17 cellular contexts compared by ENCODE assay signal in the genomic region with DNA sequence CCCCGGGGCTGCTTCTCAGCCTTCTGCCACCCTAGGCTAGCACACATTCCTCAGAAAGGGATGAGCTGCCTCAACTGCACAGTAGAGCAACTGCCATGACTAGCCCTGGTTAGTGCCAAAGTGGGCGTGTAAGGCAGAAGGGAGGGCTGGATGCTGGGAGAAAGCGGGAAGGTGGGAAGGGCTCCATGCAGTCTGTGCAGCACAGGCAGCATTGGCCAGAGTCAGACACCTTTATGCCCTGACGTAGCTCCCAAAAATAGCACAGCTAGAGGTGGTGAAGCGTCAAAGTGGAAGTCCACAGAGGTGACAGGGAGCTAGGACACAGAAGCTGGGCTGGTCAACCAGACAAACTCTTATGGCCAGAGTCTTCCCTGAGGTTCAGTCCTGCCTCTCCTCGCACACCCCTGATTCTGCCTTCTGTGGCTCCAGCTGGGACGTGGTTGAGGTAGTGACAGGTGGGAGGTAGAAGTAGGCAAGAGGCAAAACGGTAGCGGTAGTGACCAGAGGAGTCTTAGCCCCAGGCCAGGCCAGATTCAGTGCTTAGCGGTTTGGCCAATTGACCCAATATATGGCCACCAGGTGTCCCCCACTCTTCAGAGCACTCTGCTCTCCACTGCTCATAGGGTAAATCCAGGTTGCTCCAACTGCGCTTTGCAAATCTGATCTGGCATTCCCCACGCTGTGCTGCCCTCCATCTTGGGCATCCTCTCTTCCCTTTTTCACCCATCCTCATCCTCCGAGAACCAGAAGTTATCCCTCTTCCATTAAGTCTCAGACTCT. TPM values are rescaled to one million over a fixed set of nuclear protein-coding genes. Genes with fewer than 3 reads are reported as not detected.
DNase-seq lines count a peak whose midpoint lies in the region; ATAC-seq, FAIRE-seq and TF ChIP-seq lines count a peak whose summit lies in the region.
"Had no signal": no experiment of that assay in that cellular context is flagged by ENCODE, and none has a peak within 500 bp of the region (broad histone marks: within the 10 kb centered on the region; RNA-seq: fewer than 3 reads in every experiment).

No MANE protein-coding gene starts in this region.

- H3K36me3 Mint-ChIP-seq in activated CD8-positive, alpha-beta memory T cell treated with anti-CD3 and anti-CD28 coated beads, Interleukin-2, amount 10 ng/mL, durations not matched to agents 7 days and 5 days, result no peaks in the 10 kb centered on the region

- no peak for TF ChIP-seq POLR2A in K562 (conservative IDR thresholded peaks at IDR 0.05)

- no TSS peak for BruUV-seq in K562 (replicated peaks; lab: Mats Ljungman, UMichigan)

- TF ChIP-seq CTCF in K562 (IDR thresholded peaks at IDR 0.05 in 2 of 3, conservative IDR thresholded peaks at IDR 0.05 in 1 of 3; ENCODE audit: insufficient read depth in 2 of 3, low read depth in 1 of 3, low read length in 3 of 3) (peak in 2 of 3 experiments; percentile 46 to 54; a peak in 5 of 6 replicates), thoracic aorta (IDR thresholded peaks at IDR 0.05) (peak; percentile 41)

- H3K79me2 ChIP-seq in K562 (ENCODE audit: control insufficient read depth, insufficient read depth, low read length), result no peaks in the 10 kb centered on the region

- intact Hi-C loops in K562 (cut with micrococcal nuclease) (loop anchor here (5.0 kb wide), 1 partner anchor 61 kb away; no protein-coding TSS in a partner anchor), left ventricle myocardium superior (cut with micrococcal nuclease) (no loop called here), aorta (cut with DNase I) (no loop called here)

- in situ Hi-C loops in K562 (cut with MboI), result no loop called here

- ATAC-seq in K562 (peak; percentile 91), left ventricle myocardium superior (peak; percentile 93), thoracic aorta (ENCODE audit: insufficient number of reproducible peaks, low FRiP score, low read depth) (no peak), aorta (ENCODE audit: low FRiP score) (no peak)
- ATAC-seq in activated CD8-positive, alpha-beta memory T cell treated with anti-CD3 and anti-CD28 coated beads, Interleukin-2, amount 10 ng/mL, durations not matched to agents 7 days and 5 days, result no peak

- H3K27ac ChIP-seq in K562 (ENCODE audit: extremely low read depth, low read depth, low read length), result no peak overlapping the region
- no peak overlapping the region for H3K27ac ChIP-seq in thoracic aorta
- H3K27ac ChIP-seq in aorta (ENCODE audit: low read depth in 1 of 2, low read length in 2 of 2), result no peak overlapping the region
- H3K27ac ChIP-seq: ascending aorta, esophagus squamous epithelium had no signal

- H3K9me3 Mint-ChIP-seq in activated CD8-positive, alpha-beta memory T cell treated with anti-CD3 and anti-CD28 coated beads, Interleukin-2, amount 10 ng/mL, durations not matched to agents 7 days and 5 days (ENCODE audit: low read depth), result no peaks in the 10 kb centered on the region

- no peaks in the 10 kb centered on the region for H3K4me1 Mint-ChIP-seq in activated CD8-positive, alpha-beta memory T cell treated with anti-CD3 and anti-CD28 coated beads, Interleukin-2, amount 10 ng/mL, durations not matched to agents 7 days and 5 days

- peak; percentile 36 to 61; a peak in 3 of 4 replicates for TF ChIP-seq RAD21 in K562 (CRISPR knock-in tag; conservative IDR thresholded peaks at IDR 0.05 in 1 of 2, IDR thresholded peaks at IDR 0.05 in 1 of 2)

- H3K9ac ChIP-seq in K562 (ENCODE audit: insufficient read depth in 1 of 2, low read depth in 2 of 2, low read length in 2 of 2), result no peak overlapping the region

- no peaks in the 10 kb centered on the region for H3K9me1 ChIP-seq in K562 (ENCODE audit: control insufficient read depth, insufficient read depth, low read length)

- H3K27me3 ChIP-seq in K562 (ENCODE audit: control insufficient read depth in 2 of 2, insufficient read depth in 2 of 2, low read length in 2 of 2), result peaks cover 50 to 80% of the 10 kb centered on the region in 2 experiments; a peak in 4 of 5 replicates
- H3K27me3 ChIP-seq in thoracic aorta (replicated peaks; ENCODE audit: insufficient read depth), result no peaks in the 10 kb centered on the region
- no peaks in the 10 kb centered on the region for H3K27me3 ChIP-seq in aorta (ENCODE audit: control insufficient read depth in 1 of 2, insufficient read depth in 2 of 2, low read length in 1 of 2)
- H3K27me3 ChIP-seq: ascending aorta, esophagus squamous epithelium had no signal

- no peak overlapping the region for H3K27ac Mint-ChIP-seq in activated CD8-positive, alpha-beta memory T cell treated with anti-CD3 and anti-CD28 coated beads, Interleukin-2, amount 10 ng/mL, durations not matched to agents 7 days and 5 days

- no peak for TF ChIP-seq EP300 in K562 (IDR thresholded peaks at IDR 0.05; ENCODE audit: low read length)

- H3K4me3 Mint-ChIP-seq in activated CD8-positive, alpha-beta memory T cell treated with anti-CD3 and anti-CD28 coated beads, Interleukin-2, amount 10 ng/mL, durations not matched to agents 7 days and 5 days, result no peak overlapping the region

- POLR2A ChIA-PET in K562 (lab: Yijun Ruan, JAX), result no interaction called here

- H3K4me1 ChIP-seq in K562 (replicated peaks in 1 of 2; ENCODE audit: control insufficient read depth in 2 of 2, insufficient read depth in 2 of 2, low read length in 2 of 2) (no peaks in the 10 kb centered on the region), thoracic aorta (ENCODE audit: control insufficient read depth in 1 of 2, low read depth in 2 of 2) (no peaks in the 10 kb centered on the region), aorta (ENCODE audit: control insufficient read depth in 1 of 2, insufficient read depth in 2 of 2, low read length in 2 of 2) (no peaks in the 10 kb centered on the region)
- H3K4me1 ChIP-seq: ascending aorta, esophagus squamous epithelium had no signal

- CTCF ChIA-PET in K562 (lab: Yijun Ruan, JAX; ENCODE audit: low intra/inter-chr PET ratio), result no interaction called here
- CTCF ChIA-PET in activated CD8-positive, alpha-beta memory T cell treated with anti-CD3 and anti-CD28 coated beads, Interleukin-2, amount 10 ng/mL, durations not matched to agents 7 days and 5 days (lab: Charles Lee), result no interaction called here

- WGBS in K562 (ENCODE audit: insufficient coverage, low coverage, missing lambda C conversion rate), result 2% methylated on average over 13 of the region's 13 CpGs
- WGBS in aorta, 2 donors, result 76 to 82% methylated on average over 13 of the region's 13 CpGs

- H3K4me3 ChIP-seq in K562 (no peak overlapping the region), thoracic aorta (no peak overlapping the region), aorta (ENCODE audit: low read length in 2 of 2) (no peak overlapping the region)
- H3K4me3 ChIP-seq: ascending aorta, esophagus squamous epithelium had no signal

- H3K27me3 Mint-ChIP-seq in activated CD8-positive, alpha-beta memory T cell treated with anti-CD3 and anti-CD28 coated beads, Interleukin-2, amount 10 ng/mL, durations not matched to agents 7 days and 5 days, result peaks cover 2% of the 10 kb centered on the region

- peak; percentile 48 for FAIRE-seq in K562 (lab: Jason Lieb, UNC)

- DNase-seq in NCI-H748 (lab: John Stamatoyannopoulos, UW; ENCODE audit: unreplicated experiment) (peak; percentile 9), NCI-H748 treated with DMSO at 0.1 percent for 48 hours (lab: John Stamatoyannopoulos, UW) (no peak), K562 (ENCODE audit: extremely low read depth in 1 of 4, low spot score in 3 of 4) (peak; percentile 30 to 37 (median 34)), left ventricle myocardium superior (peak; percentile 73), thoracic aorta (ENCODE audit: low spot score) (no peak), aorta (no peak)
- no peak for DNase-seq in activated CD8-positive, alpha-beta memory T cell treated with anti-CD3 and anti-CD28 coated beads, Interleukin-2, amount 10 ng/mL, durations not matched to agents 7 days and 5 days
- DNase-seq in activated CD8-positive, alpha-beta memory T cell treated with anti-CD3 and anti-CD28 coated beads, Interleukin-2, amount 50 U/mL, for 48 hours, result no peak
- DNase-seq: activated CD4-positive, CD25-positive, alpha-beta regulatory T cell; dermis blood vessel endothelial cell; esophagus squamous epithelium; kidney glomerular epithelial cell; NCI-H2029 treated with DMSO at 0.1 percent for 48 hours; NCI-H526; stimulated activated naive CD4-positive, alpha-beta T cell; T-helper 1 cell had no signal

- H4K20me1 ChIP-seq in K562 (replicated peaks; ENCODE audit: control insufficient read depth, insufficient read depth, low read length), result no peaks in the 10 kb centered on the region; the same call in none of the 2 replicates

- H3K36me3 ChIP-seq in K562 (ENCODE audit: control insufficient read depth, insufficient read depth, low read length), result no peaks in the 10 kb centered on the region
- no peaks in the 10 kb centered on the region for H3K36me3 ChIP-seq in thoracic aorta
- H3K36me3 ChIP-seq in aorta (ENCODE audit: control insufficient read depth in 1 of 2, insufficient read depth in 2 of 2, low read length in 1 of 2), result no peaks in the 10 kb centered on the region
- H3K36me3 ChIP-seq: ascending aorta, esophagus squamous epithelium had no signal

- no peak overlapping the region for H2AFZ ChIP-seq in K562 (ENCODE audit: low read depth, low read length)

- H3K4me2 ChIP-seq in K562 (ENCODE audit: insufficient read depth, low read length), result no peak overlapping the region

- H3K9me3 ChIP-seq in K562 (replicated peaks; ENCODE audit: control insufficient read depth, insufficient read depth, low read depth, low read length), result no peaks in the 10 kb centered on the region
- no peaks in the 10 kb centered on the region for H3K9me3 ChIP-seq in thoracic aorta
- H3K9me3 ChIP-seq in aorta (ENCODE audit: control insufficient read depth, low read length), result no peaks in the 10 kb centered on the region
- H3K9me3 ChIP-seq: ascending aorta, esophagus squamous epithelium had no signal

RNA-seq across cellular contexts. Expression of a gene that starts 45.6 kb away (rescaled TPM):
- total RNA-seq in K562 (2011; cell fraction: chromatin; rRNA removed; ENCODE audit: low replicate concordance), result 11.2 and 36.6 TPM in 2 replicates
- total RNA-seq in K562 (2011; cell fraction: nucleolus; rRNA removed), result 8.7 and 9.2 TPM in 2 replicates
- 11.8 and 13.9 TPM in 2 replicates for total RNA-seq in K562 (2011; cell fraction: nucleoplasm; rRNA removed)
- total RNA-seq in K562 (2014; rRNA removed), result 29.3 and 29.9 TPM in 2 replicates
- 29.6 and 32.6 TPM in 2 replicates for total RNA-seq in K562 (2014; rRNA removed; fragmentation: Illumina TruSeq; extraction: Trizol)
- 30.0 and 33.4 TPM in 2 replicates for total RNA-seq in K562 (2015; rRNA removed; fragmentation: Illumina TruSeq; extraction: Trizol)
- 21.3 and 22.1 TPM in 2 replicates for total RNA-seq in K562 (2021)
- 18.3 and 24.5 TPM in 2 replicates for polyA plus RNA-seq in K562 (2011; rRNA removed)
- polyA plus RNA-seq in K562 (2011; cell fraction: cytosol; rRNA removed), result 7.0 and 10.0 TPM in 2 replicates
- polyA plus RNA-seq in K562 (2011; cell fraction: nucleus; rRNA removed), result 18.8 and 25.7 TPM in 2 replicates
- polyA plus RNA-seq in K562 (2012), result 10.5 and 14.3 TPM in 2 replicates
- 24.5 and 26.1 TPM in 2 replicates for polyA plus RNA-seq in K562 (2014; fragmentation: Illumina TruSeq; extraction: Trizol)
- 1 to 10 TPM; 8.3 to 8.5 TPM for polyA plus RNA-seq in K562 (2014; fragmentation: Nextera tagmentation; extraction: Ambion mirVana)
- 15.3 and 17.6 TPM in 2 replicates for polyA plus RNA-seq in K562 (2014; rRNA removed)
- 33.7 and 37.1 TPM in 2 replicates for polyA minus RNA-seq in K562 (2011; rRNA and poly(A)+ RNA removed)
- polyA minus RNA-seq in K562 (2011; cell fraction: cytosol; rRNA and poly(A)+ RNA removed), result 16.9 and 18.9 TPM in 2 replicates
- 14.1 and 30.2 TPM in 2 replicates for polyA minus RNA-seq in K562 (2011; cell fraction: nucleus; rRNA and poly(A)+ RNA removed)
- total RNA-seq in left ventricle myocardium superior, result 7.1 TPM
- 10 to 100 TPM; 17.2 to 21.5 TPM for total RNA-seq in thoracic aorta
- 10 to 100 TPM; 14.1 to 17.9 TPM for total RNA-seq in activated CD8-positive, alpha-beta memory T cell treated with anti-CD3 and anti-CD28 coated beads, Interleukin-2, amount 10 ng/mL, durations not matched to agents 7 days and 5 days
- total RNA-seq in aorta, result 1 to 10 TPM; 7.9 to 8.8 TPM
- polyA plus RNA-seq in aorta, result 1 to 10 TPM; 3.9 to 5.9 TPM

Comparison
In these comparisons a context has a peak if more than half of its experiments do, and no peak if none do; other contexts are left out.
1. DNase-seq: peak in NCI-H748 (single experiment), K562 (4 of 4) and left ventricle myocardium superior (single experiment); none in NCI-H748 treated with DMSO at 0.1 percent for 48 hours (single experiment), thoracic aorta (single experiment), activated CD8-positive, alpha-beta memory T cell treated with anti-CD3 and anti-CD28 coated beads, Interleukin-2, amount 10 ng/mL, durations not matched to agents 7 days and 5 days (single experiment), aorta (0 of 2) and activated CD8-positive, alpha-beta memory T cell treated with anti-CD3 and anti-CD28 coated beads, Interleukin-2, amount 50 U/mL, for 48 hours (single experiment).
2. ATAC-seq: peak in K562 (single experiment) and left ventricle myocardium superior (single experiment); none in thoracic aorta (single experiment), activated CD8-positive, alpha-beta memory T cell treated with anti-CD3 and anti-CD28 coated beads, Interleukin-2, amount 10 ng/mL, durations not matched to agents 7 days and 5 days (single experiment) and aorta (single experiment).